Comparison of ENCODE assay signal across 8 cellular contexts in the genomic region with DNA sequence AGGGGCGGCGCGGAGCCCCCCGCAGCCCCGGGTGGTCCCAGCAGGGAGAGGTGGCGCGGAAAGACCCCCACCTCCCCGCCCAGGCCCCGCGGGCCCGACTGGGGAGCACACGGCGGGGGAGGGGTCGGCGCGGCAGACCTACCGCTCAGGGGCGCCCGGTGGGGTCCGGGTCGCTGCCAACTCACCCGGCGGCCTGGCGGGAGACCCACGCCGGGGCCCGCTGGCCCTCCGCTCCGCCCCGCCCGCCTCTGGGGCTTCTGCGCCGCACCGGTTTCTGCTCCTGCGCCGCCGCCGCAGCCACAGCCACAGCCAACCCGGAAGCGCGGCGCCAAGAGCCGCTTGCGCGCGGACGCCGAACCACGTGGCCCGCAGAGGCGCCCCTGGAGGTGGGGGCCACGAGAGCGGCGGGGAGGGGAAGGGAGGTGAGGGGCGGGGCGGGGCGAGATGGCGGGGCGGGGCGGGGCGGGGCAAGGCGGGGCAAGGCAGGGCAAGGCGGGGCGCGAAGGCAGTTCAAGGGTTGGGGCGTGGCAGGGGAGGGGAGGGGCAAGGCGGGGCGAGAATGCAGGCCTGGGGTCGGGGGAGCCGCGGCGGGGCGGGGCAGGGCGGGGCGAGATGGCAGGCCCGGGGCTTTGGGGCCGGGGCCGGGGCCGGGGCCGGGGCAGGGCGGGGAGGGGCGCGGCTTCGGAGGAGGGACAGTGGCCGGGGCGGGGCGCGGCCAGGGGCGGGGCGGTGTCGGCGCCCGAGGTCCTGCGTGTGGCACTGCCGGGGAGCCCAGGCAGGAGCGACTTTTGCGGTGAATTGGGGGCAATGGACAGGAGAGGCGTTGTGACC. TPM values are rescaled to one million over a fixed set of nuclear protein-coding genes. Genes with fewer than 3 reads are reported as not detected.
DNase-seq lines count a peak whose midpoint lies in the region; ATAC-seq and TF ChIP-seq lines count a peak whose summit lies in the region.

A gene (minus strand): TSS at position 307 of the 831 bp plus-strand sequence. CDS start 1,193 bp downstream, outside the sequence.

- peak within 1 kb of the TSS; percentile 94 for H3K4me3 Mint-ChIP-seq in progenitor cell of endocrine pancreas (ENCODE audit: low read depth)

- no peaks in the 10 kb centered on the region for H3K9me3 ChIP-seq in upper lobe of right lung

- H3K27me3 Mint-ChIP-seq in progenitor cell of endocrine pancreas: peaks cover 20% of the 10 kb centered on the region

- H3K9me3 Mint-ChIP-seq in progenitor cell of endocrine pancreas (ENCODE audit: low read depth): no peaks in the 10 kb centered on the region

- peaks cover 18% of the 10 kb centered on the region for H3K36me3 ChIP-seq in upper lobe of right lung

- H3K4me3 ChIP-seq in upper lobe of right lung: peak within 1 kb of the TSS; percentile 98

- TF ChIP-seq CTCF in progenitor cell of endocrine pancreas (IDR thresholded peaks at IDR 0.05; ENCODE audit: unreplicated experiment) (no peak), upper lobe of right lung (IDR thresholded peaks at IDR 0.05) (no peak)

- DNase-seq in NCI-H146 treated with DMSO at 0.1 percent for 48 hours (lab: John Stamatoyannopoulos, UW; ENCODE audit: unreplicated experiment) (peak; percentile 87), amniotic epithelial cell (ENCODE audit: low read depth) (peak; percentile 82), left cardiac atrium (peak; percentile 93), progenitor cell of endocrine pancreas (ENCODE audit: low spot score, unreplicated experiment) (peak; percentile 76), upper lobe of right lung (peak; percentile 97)

- H3K36me3 Mint-ChIP-seq in progenitor cell of endocrine pancreas (ENCODE audit: insufficient read depth): peaks cover 16% of the 10 kb centered on the region

- no peaks in the 10 kb centered on the region for H3K27me3 ChIP-seq in upper lobe of right lung

- ATAC-seq in GM18498 (IDR thresholded peaks at IDR 0.05; ENCODE audit: unreplicated experiment): peak; percentile 92
- ATAC-seq in HG02852 (IDR thresholded peaks at IDR 0.05; ENCODE audit: unreplicated experiment): peak; percentile 85
- peak; percentile 97 to 98 for ATAC-seq in left cardiac atrium
- peak; percentile 96 for ATAC-seq in upper lobe of right lung

- H3K4me1 Mint-ChIP-seq in progenitor cell of endocrine pancreas (ENCODE audit: low read depth): peaks cover 33% of the 10 kb centered on the region

- H3K4me1 ChIP-seq in upper lobe of right lung: peaks cover 35% of the 10 kb centered on the region

- H3K27ac ChIP-seq in upper lobe of right lung: peak within 1 kb of the TSS; percentile 89

- peak within 1 kb of the TSS; percentile 89 for H3K27ac Mint-ChIP-seq in progenitor cell of endocrine pancreas

- intact Hi-C loops in T-helper 1 cell treated with Interleukin-12 subunit alpha and Interleukin-12 subunit beta and Interleukin-4 antibody, amounts not matched to agents 30 ng/mL and 1 ng/mL, for 36 hours (cut with micrococcal nuclease): loop anchor here (1.0 to 5.0 kb wide), 12 partner anchors 8 to 1332 kb away; a partner anchor contains a TSS
- intact Hi-C loops in left cardiac atrium (cut with DNase I) (no loop called here), upper lobe of right lung (cut with DNase I) (no loop called here)

RNA-seq across cellular contexts. Expression of the gene that starts here (rescaled TPM):
- 25.6 and 25.9 TPM in 2 replicates for total RNA-seq in T-helper 1 cell treated with Interleukin-12 subunit alpha and Interleukin-12 subunit beta and Interleukin-4 antibody, amounts not matched to agents 30 ng/mL and 1 ng/mL, for 36 hours
- 1 to 10 TPM; 3.3 to 3.9 TPM for total RNA-seq in left cardiac atrium
- 10.8 and 11.4 TPM in 2 replicates for total RNA-seq in progenitor cell of endocrine pancreas
- total RNA-seq in upper lobe of right lung: 8.5 TPM

Comparison
In these comparisons a context has a peak if more than half of its experiments do, and no peak if none do; other contexts are left out.
1. Peak in every context shown above with its lines: DNase-seq, ATAC-seq, H3K4me3 ChIP-seq and H3K27ac ChIP-seq.